7 cellular contexts compared by ENCODE assay signal in the genomic region with DNA sequence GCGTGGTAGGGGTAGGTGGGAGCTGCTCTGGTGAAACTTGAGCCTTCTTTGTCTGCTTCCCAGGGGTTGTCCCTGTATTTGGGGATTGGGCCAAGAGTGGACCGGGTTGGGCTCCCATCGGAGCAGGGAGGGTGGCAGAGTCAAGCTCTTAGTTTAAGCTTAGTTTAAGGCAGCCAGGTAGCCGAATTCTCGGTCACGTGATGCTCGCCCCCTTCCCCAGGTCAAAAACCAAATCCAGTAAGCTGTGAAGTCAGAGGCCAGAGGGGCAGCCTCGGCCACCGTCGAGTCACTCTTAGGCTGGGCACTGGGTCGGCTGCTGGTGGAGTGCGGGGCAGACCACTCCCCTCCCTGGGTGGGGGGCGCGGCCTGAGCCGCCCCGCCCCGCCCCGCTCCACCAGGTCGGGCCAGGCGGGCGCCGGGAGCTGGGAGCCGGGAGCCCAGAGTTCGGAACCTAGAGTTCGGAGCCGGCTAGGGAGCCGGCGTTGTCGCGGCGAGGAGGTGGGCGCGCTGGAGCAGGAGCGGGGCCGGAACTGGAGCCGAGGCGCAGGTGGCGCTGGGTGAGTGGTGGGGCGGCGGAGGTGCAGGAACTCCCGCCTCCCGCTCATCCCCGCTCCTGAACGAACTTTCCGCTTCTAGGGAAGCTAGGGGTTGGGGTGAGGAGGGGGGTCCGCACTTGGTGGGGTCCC. TPM values are rescaled to one million over a fixed set of nuclear protein-coding genes. Genes with fewer than 3 reads are reported as not detected.
DNase-seq lines count a peak whose midpoint lies in the region; TF ChIP-seq lines count a peak whose summit lies in the region.

No MANE protein-coding gene starts in this region.

- H3K27ac ChIP-seq in duodenal mucosa (ENCODE audit: low read depth, low read length): peak overlapping the region; percentile 96
- peak overlapping the region; percentile 100 for H3K27ac ChIP-seq in tibial nerve

- peak in 1 of 2 donors; percentile 32 for TF ChIP-seq POLR2A in tibial nerve (IDR thresholded peaks at IDR 0.05)

- H3K9ac ChIP-seq in duodenal mucosa (ENCODE audit: low read depth in 1 of 2, low read length in 2 of 2): peak overlapping the region; percentile 72 to 76

- H3K9me3 ChIP-seq in duodenal mucosa (ENCODE audit: control insufficient read depth in 1 of 2, low read length in 2 of 2) (no peaks in the 10 kb centered on the region), tibial nerve (no peaks in the 10 kb centered on the region)

- no peak for TF ChIP-seq CTCF in GM12864 (IDR thresholded peaks at IDR 0.05; ENCODE audit: low read depth, low read length, missing control alignments)
- TF ChIP-seq CTCF in tibial nerve (IDR thresholded peaks at IDR 0.05): peak in 1 of 5 experiments; percentile 23

- H3K36me3 ChIP-seq in duodenal mucosa (ENCODE audit: control insufficient read depth in 1 of 2, insufficient read depth in 2 of 2, low read length in 2 of 2): peaks cover 6 to 9% of the 10 kb centered on the region in 2 donors
- H3K36me3 ChIP-seq in tibial nerve: peaks cover 0 to 20% (median 0%) of the 10 kb centered on the region in 3 donors

- 9 to 10% methylated on average over 43 to 44 of the region's 46 CpGs for WGBS in tibial nerve, 2 donors

- no peak for TF ChIP-seq EP300 in tibial nerve (IDR thresholded peaks at IDR 0.05)

- H3K4me3 ChIP-seq in GM12864 (ENCODE audit: low read depth, low read length): peak overlapping the region; percentile 87
- H3K4me3 ChIP-seq in duodenal mucosa (ENCODE audit: low read depth in 1 of 2, low read length in 2 of 2): peak overlapping the region; percentile 89
- H3K4me3 ChIP-seq in tibial nerve: peak overlapping the region; percentile 60 to 98 (median 93)

- DNase-seq in GM12864 (ENCODE audit: low read depth) (no peak), HuH-7.5 (ENCODE audit: low spot score) (peak; percentile 73), UCSD-AML1 (lab: John Stamatoyannopoulos, UW; ENCODE audit: unreplicated experiment) (peak; percentile 63), midbrain (lab: John Stamatoyannopoulos, UW) (peak; percentile 4), tibial nerve (ENCODE audit: low spot score in 2 of 2) (no peak), NCI-H446 (lab: John Stamatoyannopoulos, UW) (no peak)

- peaks cover 21 to 37% of the 10 kb centered on the region in 2 donors for H3K4me1 ChIP-seq in duodenal mucosa (ENCODE audit: control insufficient read depth in 1 of 2, insufficient read depth in 2 of 2, low read length in 2 of 2)
- peaks cover 3 to 52% (median 17%) of the 10 kb centered on the region in 4 donors for H3K4me1 ChIP-seq in tibial nerve

- H3K27me3 ChIP-seq in duodenal mucosa (ENCODE audit: control insufficient read depth in 1 of 2, insufficient read depth in 2 of 2, low read length in 2 of 2): no peaks in the 10 kb centered on the region
- no peaks in the 10 kb centered on the region for H3K27me3 ChIP-seq in tibial nerve

RNA-seq across cellular contexts. Expression of gene LZTS2, which starts 2.8 kb away (rescaled TPM):
- 100 to 1,000 TPM in 2 of 4 donors, 10 to 100 TPM in 2; 81.4 to 134 (median 98.7) TPM for total RNA-seq in tibial nerve

RNA-seq across cellular contexts. Expression of gene TWNK, which starts 9.5 kb away (rescaled TPM):
- total RNA-seq in tibial nerve: 10 to 100 TPM in 1 of 4 donors, 1 to 10 TPM in 3; 5.0 to 11.4 (median 6.6) TPM

RNA-seq across cellular contexts. Expression of gene MRPL43, which starts 9.5 kb away (rescaled TPM):
- total RNA-seq in tibial nerve: 100 to 1,000 TPM in 2 of 4 donors, 10 to 100 TPM in 2; 64.1 to 146 (median 99.5) TPM

RNA-seq across cellular contexts. Expression of gene SEMA4G, which starts 27.5 kb away (rescaled TPM):
- total RNA-seq in tibial nerve: 1 to 10 TPM; 3.1 to 9.2 (median 5.3) TPM

RNA-seq across cellular contexts. Expression of gene PDZD7, which starts 34.1 kb away (rescaled TPM):
- 1 to 10 TPM in 3 of 4 donors, under 1 TPM in 1; 0.84 to 2.4 (median 1.9) TPM for total RNA-seq in tibial nerve

Comparison
In these comparisons a context has a peak if more than half of its experiments do, and no peak if none do; other contexts are left out.
1. DNase-seq: peak in HuH-7.5 (single experiment), UCSD-AML1 (single experiment) and midbrain (single experiment); none in GM12864 (single experiment), tibial nerve (0 of 2) and NCI-H446 (0 of 2).
2. Peak in every context shown above with its lines, with median percentiles within 50 percentile points of each other: H3K4me3 ChIP-seq.